ENCODE assay signal across 8 cellular contexts in the genomic region with DNA sequence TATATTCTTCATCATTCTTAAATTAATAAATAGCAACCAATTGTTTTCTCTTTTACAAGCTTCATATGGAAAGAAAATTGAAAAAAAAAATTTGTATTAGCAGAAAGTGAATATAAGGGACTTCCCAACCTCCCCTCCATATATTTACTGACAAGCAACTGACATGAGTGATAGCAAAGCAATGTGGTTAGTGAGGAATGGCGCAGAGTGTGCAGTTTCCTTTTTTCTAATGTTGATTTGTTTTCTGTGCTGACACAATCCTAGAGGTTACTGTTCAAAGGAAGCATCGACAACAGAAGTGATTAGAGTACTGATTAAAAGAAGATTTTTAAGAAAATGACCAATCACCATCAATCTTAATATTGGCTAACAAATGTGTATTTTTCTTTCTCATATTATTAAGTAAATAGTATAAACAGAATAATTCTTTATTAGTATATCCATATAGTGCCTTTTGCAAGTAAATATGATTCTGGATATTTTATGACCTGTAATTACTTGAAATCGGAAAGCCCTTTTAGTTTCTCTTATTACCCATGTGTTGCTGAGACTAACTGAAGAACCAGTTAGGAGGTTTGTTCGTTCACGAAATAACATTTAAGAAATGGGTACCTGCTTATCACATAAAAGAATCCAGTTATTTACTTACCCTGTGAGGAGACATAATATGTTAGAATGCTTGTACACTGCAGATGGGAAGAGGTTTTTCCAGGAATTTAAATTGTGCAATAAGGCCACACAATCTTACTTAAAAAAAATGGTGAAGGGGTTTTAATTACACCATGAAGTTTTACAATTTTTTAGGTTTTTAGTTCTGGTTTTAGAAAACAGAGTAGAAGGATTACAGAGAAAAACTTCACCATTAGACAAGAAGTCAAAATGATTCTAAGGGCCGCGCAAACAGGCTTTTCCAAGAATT.
DNase-seq lines count a peak whose midpoint lies in the region; TF ChIP-seq lines count a peak whose summit lies in the region.

No MANE protein-coding gene starts in this region.

- TF ChIP-seq CTCF in fibroblast of pulmonary artery (IDR thresholded peaks at IDR 0.05; ENCODE audit: low read length, missing control alignments): no peak

- H3K27ac Mint-ChIP-seq in T-helper 1 cell treated with Interleukin-12 subunit alpha and Interleukin-12 subunit beta and Interleukin-4 antibody, amounts not matched to agents 30 μg/mL and 1 μg/mL, for 36 hours: peak overlapping the region; percentile 98

- H3K9me3 Mint-ChIP-seq in T-helper 1 cell treated with Interleukin-12 subunit alpha and Interleukin-12 subunit beta and Interleukin-4 antibody, amounts not matched to agents 30 μg/mL and 1 μg/mL, for 36 hours: no peaks in the 10 kb centered on the region

- peak overlapping the region; percentile 98 for H3K4me3 Mint-ChIP-seq in T-helper 1 cell treated with Interleukin-12 subunit alpha and Interleukin-12 subunit beta and Interleukin-4 antibody, amounts not matched to agents 30 μg/mL and 1 μg/mL, for 36 hours

- DNase-seq in SIG-M5 treated with dmso at 0.1 percent for 504 hours (lab: John Stamatoyannopoulos, UW; ENCODE audit: unreplicated experiment) (peak; percentile 40), SIG-M5 (lab: John Stamatoyannopoulos, UW) (no peak), fibroblast of pulmonary artery (ENCODE audit: low read depth) (no peak), skeletal muscle cell (ENCODE audit: low read depth) (no peak), putamen (ENCODE audit: low spot score) (no peak), GM19240 (ENCODE audit: insufficient read length, low spot score) (no peak)
- DNase-seq in NK-92 treated with Interleukin-12 subunit alpha and Interleukin-12 subunit beta, amount 100 ng/mL, for 24 hours (lab: John Stamatoyannopoulos, UW): no peak

- H3K4me3 ChIP-seq in fibroblast of pulmonary artery (replicated peaks; ENCODE audit: low read depth, low read length): peak overlapping the region; percentile 77
- peak overlapping the region; percentile 75 for H3K4me3 ChIP-seq in skeletal muscle cell (ENCODE audit: low read depth, low read length)

- peaks cover 32% of the 10 kb centered on the region for H3K36me3 Mint-ChIP-seq in T-helper 1 cell treated with Interleukin-12 subunit alpha and Interleukin-12 subunit beta and Interleukin-4 antibody, amounts not matched to agents 30 μg/mL and 1 μg/mL, for 36 hours (ENCODE audit: low read depth)

- H3K27me3 Mint-ChIP-seq in T-helper 1 cell treated with Interleukin-12 subunit alpha and Interleukin-12 subunit beta and Interleukin-4 antibody, amounts not matched to agents 30 μg/mL and 1 μg/mL, for 36 hours (ENCODE audit: low read depth): no peaks in the 10 kb centered on the region

- H3K4me1 Mint-ChIP-seq in T-helper 1 cell treated with Interleukin-12 subunit alpha and Interleukin-12 subunit beta and Interleukin-4 antibody, amounts not matched to agents 30 μg/mL and 1 μg/mL, for 36 hours (ENCODE audit: low read depth): peaks cover 43% of the 10 kb centered on the region
